In the genomic region with DNA sequence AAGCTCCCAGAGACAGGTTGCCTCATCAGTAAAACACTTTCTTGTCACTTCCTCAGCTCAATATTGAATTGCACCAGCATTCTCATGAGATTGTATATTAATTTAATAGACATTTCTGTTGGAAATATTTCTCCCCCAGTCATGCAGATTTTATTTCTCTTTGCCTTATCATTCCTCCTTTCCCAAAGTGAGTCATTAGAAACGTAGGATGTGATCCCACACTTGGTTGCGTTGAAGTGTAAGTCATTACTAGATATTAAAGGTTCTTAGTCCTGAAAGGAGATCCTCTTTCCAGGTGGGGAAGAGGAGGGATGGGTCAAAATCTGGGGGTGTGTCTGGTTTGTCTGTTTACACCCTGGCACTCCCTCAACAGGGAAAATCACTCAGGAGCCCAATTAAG, we compare ENCODE assay signal across 16 cellular contexts.
DNase-seq lines count a peak whose midpoint lies in the region; ATAC-seq and TF ChIP-seq lines count a peak whose summit lies in the region.
"Had no signal": no experiment of that assay in that cellular context is flagged by ENCODE, and none has a peak within 500 bp of the region (broad histone marks: within the 10 kb centered on the region; RNA-seq: fewer than 3 reads in every experiment).

No MANE protein-coding gene starts in this region.

- DNase-seq in NCI-H748 (lab: John Stamatoyannopoulos, UW; ENCODE audit: unreplicated experiment) (peak; percentile 54), NCI-H748 treated with DMSO at 0.1 percent for 48 hours (lab: John Stamatoyannopoulos, UW) (no peak), NCI-H226 (peak; percentile 58), iris pigment epithelial cell (ENCODE audit: low read depth) (peak; percentile 19), putamen (ENCODE audit: low spot score) (peak; percentile 49), NCI-H1417 (lab: John Stamatoyannopoulos, UW) (no peak), RWPE1 (ENCODE audit: low spot score) (no peak)
- DNase-seq: 8988T; AML-193; Caco-2; CD8-positive, alpha-beta memory T cell; DMS53 had no signal

- ATAC-seq in HG02840 (IDR thresholded peaks at IDR 0.05; ENCODE audit: low FRiP score, unreplicated experiment), result no peak
- ATAC-seq: HCT116 had no signal

- no peak overlapping the region for H3K27ac ChIP-seq in RWPE1
- H3K27ac ChIP-seq: BLaER1, HL-60 had no signal

- POLR2A ChIA-PET in RWPE1 (lab: Yijun Ruan, JAX; ENCODE audit: low non-redundant PET), result no interaction called here

- CTCF ChIA-PET in RWPE1 (lab: Yijun Ruan, JAX), result no interaction called here

- TF ChIP-seq CTCF in RWPE1 (conservative IDR thresholded peaks at IDR 0.05; ENCODE audit: low read depth), result no peak

Comparison
In these comparisons a context has a peak if more than half of its experiments do, and no peak if none do; other contexts are left out.
1. DNase-seq: peak in NCI-H748 (single experiment), NCI-H226 (single experiment), iris pigment epithelial cell (single experiment) and putamen (single experiment); none in NCI-H748 treated with DMSO at 0.1 percent for 48 hours (single experiment), NCI-H1417 (0 of 3) and RWPE1 (single experiment).